In the genomic region with DNA sequence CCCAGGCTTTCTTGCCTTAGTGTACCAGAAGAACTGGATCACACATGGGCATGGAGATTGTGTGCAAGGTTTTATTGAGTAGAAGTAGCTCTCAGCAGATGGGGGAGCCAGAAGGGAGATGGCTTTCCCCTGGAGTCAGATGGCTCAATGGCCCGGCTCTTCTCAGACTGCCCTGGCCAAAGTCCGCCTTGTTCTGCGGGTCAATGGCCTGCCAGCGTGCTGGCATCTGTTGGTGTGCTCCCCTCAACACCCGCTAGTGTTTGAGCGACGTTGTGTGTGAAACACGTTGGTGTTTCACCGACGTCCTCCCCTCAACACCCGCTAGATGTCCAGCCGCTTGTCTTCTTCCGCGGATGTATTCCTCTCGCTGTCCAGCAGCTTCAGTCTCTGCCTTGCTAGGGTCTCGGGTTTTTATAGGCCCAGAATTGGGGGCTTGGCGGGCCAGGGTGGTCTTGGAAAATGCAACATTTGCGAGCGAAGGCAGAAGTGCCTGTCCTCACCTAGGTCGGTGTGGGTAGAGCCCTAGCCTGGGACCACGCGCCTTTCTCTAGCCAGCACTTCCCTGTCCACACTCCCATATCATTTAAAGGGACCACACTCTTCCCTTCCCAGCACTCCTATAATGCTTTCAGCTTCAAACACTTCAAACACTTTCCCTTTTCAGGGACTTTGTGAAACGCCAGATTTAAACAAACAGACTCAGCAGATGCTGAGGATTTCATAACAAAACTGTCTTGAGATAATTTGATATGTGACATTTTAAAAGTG, we compare ENCODE assay signal across 28 cellular contexts. TPM values are rescaled to one million over a fixed set of nuclear protein-coding genes. Genes with fewer than 3 reads are reported as not detected.
"Had no signal": no experiment of that assay in that cellular context is flagged by ENCODE, and none has a peak within 500 bp of the region (broad histone marks: within the 10 kb centered on the region; RNA-seq: fewer than 3 reads in every experiment).

No MANE protein-coding gene starts in this region.

- H3K27ac Mint-ChIP-seq: memory B cell; naive thymus-derived CD4-positive, alpha-beta T cell; nephron; stimulated activated effector memory CD8-positive, alpha-beta T cell treated with anti-CD3 and anti-CD28 coated beads, Interleukin-12 subunit alpha, Interleukin-12 subunit beta, amount 100 ng/mL, for 72 hours; stimulated activated naive CD8-positive, alpha-beta T cell treated with anti-CD3 and anti-CD28 coated beads, Interleukin-15, Interleukin-2, amounts not matched to agents 100 ng/mL and 50 ng/mL, for 24 hours had no signal

- H3K9me3 ChIP-seq: pancreas, prostate gland, suprapubic skin, thyroid gland had no signal

- H3K27me3 Mint-ChIP-seq: memory B cell had no signal

- H3K4me1 Mint-ChIP-seq: memory B cell; naive thymus-derived CD4-positive, alpha-beta T cell; nephron; neural crest cell; stimulated activated effector memory CD8-positive, alpha-beta T cell treated with anti-CD3 and anti-CD28 coated beads, Interleukin-12 subunit alpha, Interleukin-12 subunit beta, amount 100 ng/mL, for 72 hours had no signal

- H3K4me3 ChIP-seq: lung, mucosa of descending colon, pancreas, prostate gland, sigmoid colon, spleen, suprapubic skin, thyroid gland, transverse colon, upper lobe of left lung had no signal

- H3K4me3 Mint-ChIP-seq: memory B cell; naive thymus-derived CD4-positive, alpha-beta T cell; nephron; neural crest cell; stimulated activated effector memory CD8-positive, alpha-beta T cell treated with anti-CD3 and anti-CD28 coated beads, Interleukin-12 subunit alpha, Interleukin-12 subunit beta, amount 100 ng/mL, for 72 hours; stimulated activated naive CD8-positive, alpha-beta T cell treated with anti-CD3 and anti-CD28 coated beads, Interleukin-15, Interleukin-2, amounts not matched to agents 100 ng/mL and 50 ng/mL, for 24 hours had no signal

- DNase-seq: hippocampal formation; kidney glomerular epithelial cell; left cardiac atrium; midbrain; mucosa of descending colon; naive thymus-derived CD4-positive, alpha-beta T cell; nucleus accumbens; posterior cingulate gyrus; retina; right cardiac atrium; sigmoid colon; small intestine; spleen; stimulated activated CD4-positive, alpha-beta T cell treated with anti-CD3 and anti-CD28 coated beads, Interleukin-4, amount 100 ng/mL, for 24 hours; stimulated activated naive CD4-positive, alpha-beta T cell; thyroid gland; transverse colon had no signal

- H3K27ac ChIP-seq: pancreas, prostate gland, sigmoid colon, spleen, suprapubic skin, thyroid gland, transverse colon, upper lobe of left lung had no signal

- ATAC-seq: left cardiac atrium; left lobe of liver; mucosa of descending colon; naive thymus-derived CD4-positive, alpha-beta T cell; pancreas; right cardiac atrium; stimulated activated effector memory CD8-positive, alpha-beta T cell treated with anti-CD3 and anti-CD28 coated beads, Interleukin-12 subunit alpha, Interleukin-12 subunit beta, amount 100 ng/mL, for 72 hours had no signal

- H3K4me1 ChIP-seq: pancreas, prostate gland, sigmoid colon, spleen, suprapubic skin, thyroid gland, transverse colon, upper lobe of left lung had no signal

- H3K27me3 ChIP-seq: pancreas, sigmoid colon, spleen, suprapubic skin, thyroid gland, transverse colon, upper lobe of left lung had no signal

- H3K36me3 ChIP-seq: pancreas, prostate gland, sigmoid colon, spleen, suprapubic skin, thyroid gland, transverse colon, upper lobe of left lung had no signal

- H3K36me3 Mint-ChIP-seq: memory B cell; stimulated activated effector memory CD8-positive, alpha-beta T cell treated with anti-CD3 and anti-CD28 coated beads, Interleukin-12 subunit alpha, Interleukin-12 subunit beta, amount 100 ng/mL, for 72 hours had no signal

RNA-seq across cellular contexts. Expression of a gene that starts 21.1 kb away (rescaled TPM):
- total RNA-seq: left lobe of liver had no signal
